Comparison of ENCODE assay signal across 8 cellular contexts in genomic region chr15:96326551-96327154, GRCh38. TPM values are rescaled to one million over a fixed set of nuclear protein-coding genes. Genes with fewer than 3 reads are reported as not detected.
DNase-seq lines count a peak whose midpoint lies in the region; ATAC-seq, FAIRE-seq and TF ChIP-seq lines count a peak whose summit lies in the region.

No MANE protein-coding gene starts in this region.

- peaks cover 6% of the 10 kb centered on the region; the same call in 1 of the 2 replicates for H3K4me1 ChIP-seq in SJCRH30

- no peaks in the 10 kb centered on the region for H3K9me3 ChIP-seq in SJCRH30 (replicated peaks)

- no peak for FAIRE-seq in HTR-8/SVneo (lab: Jason Lieb, UNC)

- no peak for ATAC-seq in sciatic nerve

- TF ChIP-seq CTCF in foreskin fibroblast (IDR thresholded peaks at IDR 0.05; ENCODE audit: low read depth, low read length), result no peak

- H3K4me3 ChIP-seq in SJCRH30 (peak overlapping the region; percentile 74), foreskin fibroblast (ENCODE audit: low read depth in 1 of 2, low read length in 2 of 2) (peak overlapping the region; percentile 86 to 94)

- peak overlapping the region; percentile 76 for H3K27ac ChIP-seq in SJCRH30

- DNase-seq in DMS 273 (lab: John Stamatoyannopoulos, UW; ENCODE audit: unreplicated experiment) (peak; percentile 15), DMS 273 treated with DMSO at 0.1 percent for 48 hours (lab: John Stamatoyannopoulos, UW) (no peak), SJCRH30 (peak; percentile 78 to 82), foreskin fibroblast (peak; percentile 53 to 77), sciatic nerve (ENCODE audit: low spot score) (peak; percentile 78), HTR-8/SVneo (ENCODE audit: insufficient read length, low spot score) (no peak), activated gamma-delta T cell treated with Interleukin-2 at 50 U/mL for 16 hours (no peak)
- DNase-seq in activated naive CD4-positive, alpha-beta T cell (lab: John Stamatoyannopoulos, UW), result no peak

- no peaks in the 10 kb centered on the region for H3K27me3 ChIP-seq in SJCRH30

- intact Hi-C loops in sciatic nerve (cut with DNase I), result loop anchor here (10.0 kb wide), 1 partner anchor 908 kb away; no protein-coding TSS in a partner anchor

- H3K36me3 ChIP-seq in SJCRH30, result no peaks in the 10 kb centered on the region

RNA-seq across cellular contexts. Expression of gene NR2F2, which starts 3.8 kb away (rescaled TPM):
- total RNA-seq in SJCRH30 (2014; rRNA removed; shearing (Covaris generic)), result 24.5 and 24.9 TPM in 2 replicates
- 242 TPM for total RNA-seq in sciatic nerve

Comparison
In these comparisons a context has a peak if more than half of its experiments do, and no peak if none do; other contexts are left out.
1. DNase-seq: peak in DMS 273 (single experiment), SJCRH30 (2 of 2), foreskin fibroblast (2 of 2) and sciatic nerve (single experiment); none in DMS 273 treated with DMSO at 0.1 percent for 48 hours (single experiment), activated naive CD4-positive, alpha-beta T cell (0 of 4), HTR-8/SVneo (single experiment) and activated gamma-delta T cell treated with Interleukin-2 at 50 U/mL for 16 hours (single experiment).